8 cellular contexts compared by ENCODE assay signal in the genomic region with DNA sequence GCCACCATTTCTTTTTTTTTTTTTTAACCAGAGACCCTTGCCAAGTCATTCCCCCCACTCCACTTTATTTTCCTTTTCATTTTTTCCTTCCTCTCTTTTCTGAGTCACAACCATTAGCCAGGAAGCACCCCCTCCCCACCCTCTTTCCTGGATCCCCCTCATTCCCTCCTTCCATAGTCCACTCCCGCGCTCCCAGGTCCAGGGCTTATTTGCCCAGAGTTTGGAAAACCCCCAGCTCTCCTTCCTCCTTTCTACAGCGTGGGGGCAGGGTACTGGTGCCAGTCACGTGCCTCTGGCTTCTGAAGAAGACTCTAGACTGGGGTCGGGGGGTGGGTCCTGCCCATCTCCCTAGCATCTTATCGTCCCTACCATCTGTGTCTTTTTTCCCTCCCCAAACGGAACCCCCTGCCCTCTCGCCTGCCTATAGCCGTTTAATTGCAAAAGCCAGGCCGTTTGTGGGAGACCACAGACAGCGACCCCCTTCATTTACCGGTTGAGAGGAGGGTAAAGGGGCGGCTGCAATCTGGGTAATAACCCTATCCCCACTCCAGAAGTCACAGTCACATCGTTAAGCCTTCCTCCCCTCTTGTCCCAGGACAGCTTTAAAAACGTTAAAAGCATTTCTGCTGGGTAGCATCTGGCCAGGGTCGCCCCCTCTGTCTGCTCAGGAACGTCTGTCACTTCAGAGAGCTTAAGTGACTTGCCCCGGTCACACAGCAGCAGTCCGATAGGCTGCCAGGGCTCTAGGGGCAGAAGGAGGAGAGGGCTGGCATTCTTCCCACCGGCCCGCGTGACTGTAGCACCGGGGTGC. TPM values are rescaled to one million over a fixed set of nuclear protein-coding genes. Genes with fewer than 3 reads are reported as not detected.
A peak's percentile ranks its signal among the peaks of the same experiment; 100 is the strongest.
DNase-seq lines count a peak whose midpoint lies in the region; ATAC-seq and TF ChIP-seq lines count a peak whose summit lies in the region.

No MANE protein-coding gene starts in this region.

- H3K27me3 ChIP-seq in RWPE2 (ENCODE audit: insufficient read depth, poor library complexity, severe bottlenecking) (no peaks in the 10 kb centered on the region), ectodermal cell (ENCODE audit: control insufficient read depth, insufficient read depth, low read length, poor library complexity, severe bottlenecking) (no peaks in the 10 kb centered on the region), muscle layer of colon (ENCODE audit: control insufficient read depth in 1 of 2, insufficient read depth in 2 of 2, low read length in 2 of 2) (no peaks in the 10 kb centered on the region)

- no peaks in the 10 kb centered on the region for H3K27me3 Mint-ChIP-seq in IgD-negative memory B cell

- H3K4me1 ChIP-seq in RWPE2 (ENCODE audit: insufficient read depth, poor library complexity, severe bottlenecking) (peaks cover 18% of the 10 kb centered on the region), ectodermal cell (ENCODE audit: control insufficient read depth, insufficient read depth, low read length) (peaks cover 18% of the 10 kb centered on the region), muscle layer of colon (ENCODE audit: insufficient read depth, low read length) (peaks cover 42% of the 10 kb centered on the region)

- DNase-seq in NCI-H1694 treated with DMSO at 0.1 percent for 48 hours (lab: John Stamatoyannopoulos, UW) = peak; percentile 58
- DNase-seq in NCI-H1694 (lab: John Stamatoyannopoulos, UW) = no peak
- DNase-seq in RWPE2 (ENCODE audit: low spot score) = no peak
- no peak for DNase-seq in LoVo (ENCODE audit: low spot score)
- DNase-seq in DMS114 treated with DMSO at 0.1 percent for 48 hours (lab: John Stamatoyannopoulos, UW; ENCODE audit: unreplicated experiment) = no peak

- no peaks in the 10 kb centered on the region for H3K9me3 Mint-ChIP-seq in IgD-negative memory B cell

- no peak overlapping the region for H3K9ac ChIP-seq in muscle layer of colon (ENCODE audit: low read length)

- H3K9me3 ChIP-seq in RWPE2 (ENCODE audit: severe bottlenecking) (no peaks in the 10 kb centered on the region), ectodermal cell (ENCODE audit: control insufficient read depth, low read length) (no peaks in the 10 kb centered on the region), muscle layer of colon (ENCODE audit: low read length) (no peaks in the 10 kb centered on the region)

- peaks cover 34 to 46% (median 38%) of the 10 kb centered on the region in 3 donors for H3K4me1 Mint-ChIP-seq in IgD-negative memory B cell

- ATAC-seq in RWPE2 (ENCODE audit: low read depth) = no peak

- H3K36me3 Mint-ChIP-seq in IgD-negative memory B cell = peaks cover 7% of the 10 kb centered on the region

- TF ChIP-seq CTCF in RWPE2 (IDR thresholded peaks at IDR 0.05; ENCODE audit: poor library complexity, severe bottlenecking) = no peak

- H3K27ac Mint-ChIP-seq in IgD-negative memory B cell = peak overlapping the region; percentile 97 to 100 (median 98)

- H3K36me3 ChIP-seq in RWPE2 (ENCODE audit: low read depth) (peaks cover 39% of the 10 kb centered on the region), ectodermal cell (ENCODE audit: control insufficient read depth, insufficient read depth, low read length) (peaks cover 29% of the 10 kb centered on the region), muscle layer of colon (ENCODE audit: insufficient read depth, low read length) (peaks cover 28% of the 10 kb centered on the region)

- H3K4me3 Mint-ChIP-seq in IgD-negative memory B cell = peak overlapping the region; percentile 94 to 100 (median 98)

- 2 to 3% methylated on average over 23 of the region's 23 CpGs for WGBS in ectodermal cell, 2 experiments

- H3K4me3 ChIP-seq in RWPE2 (ENCODE audit: severe bottlenecking) = peak overlapping the region; percentile 94
- peak overlapping the region; percentile 100 for H3K4me3 ChIP-seq in ectodermal cell (ENCODE audit: insufficient read depth, low read depth, low read length)
- H3K4me3 ChIP-seq in muscle layer of colon (ENCODE audit: low read depth in 1 of 2, low read length in 2 of 2) = peak overlapping the region; percentile 55 to 79

- H3K27ac ChIP-seq in RWPE2 (ENCODE audit: poor library complexity, severe bottlenecking) (peak overlapping the region; percentile 88), ectodermal cell (ENCODE audit: insufficient read depth, low read depth, low read length, poor library complexity, severe bottlenecking) (peak overlapping the region; percentile 80), muscle layer of colon (ENCODE audit: low read depth, low read length) (peak overlapping the region; percentile 41)

RNA-seq across cellular contexts. Expression of a gene that starts 1.0 kb away (rescaled TPM):
- 158 TPM for polyA plus RNA-seq in IgD-negative memory B cell
- polyA plus RNA-seq in ectodermal cell (2013, experiment 1 of 4) = 779 TPM
- 666 TPM for polyA plus RNA-seq in ectodermal cell (2013, experiment 2 of 4)
- 579 TPM for polyA plus RNA-seq in ectodermal cell (2013, experiment 3 of 4)
- 617 TPM for polyA plus RNA-seq in ectodermal cell (2013, experiment 4 of 4)

RNA-seq across cellular contexts. Expression of a gene that starts 3.9 kb away (rescaled TPM):
- polyA plus RNA-seq in IgD-negative memory B cell = 56.8 TPM
- 67.5 TPM for polyA plus RNA-seq in ectodermal cell (2013, experiment 1 of 4)
- 66.0 TPM for polyA plus RNA-seq in ectodermal cell (2013, experiment 2 of 4)
- polyA plus RNA-seq in ectodermal cell (2013, experiment 3 of 4) = 39.9 TPM
- 45.2 TPM for polyA plus RNA-seq in ectodermal cell (2013, experiment 4 of 4)

RNA-seq across cellular contexts. Expression of a gene that starts 8.2 kb away (rescaled TPM):
- polyA plus RNA-seq in IgD-negative memory B cell = 132 TPM
- 77.6 TPM for polyA plus RNA-seq in ectodermal cell (2013, experiment 1 of 4)
- 62.0 TPM for polyA plus RNA-seq in ectodermal cell (2013, experiment 2 of 4)
- polyA plus RNA-seq in ectodermal cell (2013, experiment 3 of 4) = 66.8 TPM
- 69.1 TPM for polyA plus RNA-seq in ectodermal cell (2013, experiment 4 of 4)

RNA-seq across cellular contexts. Expression of a gene that starts 18.4 kb away (rescaled TPM):
- polyA plus RNA-seq in IgD-negative memory B cell = not detected
- polyA plus RNA-seq in ectodermal cell (2013, experiment 1 of 4) = 3.3 TPM
- polyA plus RNA-seq in ectodermal cell (2013, experiment 2 of 4) = 1.8 TPM
- polyA plus RNA-seq in ectodermal cell (2013, experiment 3 of 4) = 2.4 TPM
- polyA plus RNA-seq in ectodermal cell (2013, experiment 4 of 4) = 3.5 TPM

RNA-seq across cellular contexts. Expression of a gene that starts 19.6 kb away (rescaled TPM):
- 84.1 TPM for polyA plus RNA-seq in IgD-negative memory B cell
- polyA plus RNA-seq in ectodermal cell (2013, experiment 1 of 4) = 35.6 TPM
- polyA plus RNA-seq in ectodermal cell (2013, experiment 2 of 4) = 31.3 TPM
- 42.9 TPM for polyA plus RNA-seq in ectodermal cell (2013, experiment 3 of 4)
- 42.2 TPM for polyA plus RNA-seq in ectodermal cell (2013, experiment 4 of 4)
